In genomic region chr15:63425426-63425825, GRCh38 we compare ENCODE assay signal across 22 cellular contexts. TPM values are rescaled to one million over a fixed set of nuclear protein-coding genes. Genes with fewer than 3 reads are reported as not detected.
DNase-seq lines count a peak whose midpoint lies in the region; ATAC-seq, FAIRE-seq and TF ChIP-seq lines count a peak whose summit lies in the region.
"Had no signal": no experiment of that assay in that cellular context is flagged by ENCODE, and none has a peak within 500 bp of the region (broad histone marks: within the 10 kb centered on the region; RNA-seq: fewer than 3 reads in every experiment).

No MANE protein-coding gene starts in this region.

- TF ChIP-seq RAD21 in A549 (conservative IDR thresholded peaks at IDR 0.05 in 1 of 2, IDR thresholded peaks at IDR 0.05 in 1 of 2): no peak

- H3K4me1 Mint-ChIP-seq in chondrocyte (ENCODE audit: low read depth): peaks cover 13% of the 10 kb centered on the region
- H3K4me1 Mint-ChIP-seq: CD4-positive, alpha-beta memory T cell had no signal

- H3K4me3 ChIP-seq in A549: no peak overlapping the region
- no peak overlapping the region for H3K4me3 ChIP-seq in HEK293 (ENCODE audit: low read depth, low read length)
- H3K4me3 ChIP-seq in osteoblast (ENCODE audit: insufficient read depth, low read length): no peak overlapping the region
- H3K4me3 ChIP-seq in HAP-1: no peak overlapping the region
- H3K4me3 ChIP-seq: GM23248 had no signal

- 90% methylated on average over 2 of the region's 2 CpGs for WGBS in A549 (ENCODE audit: missing lambda C conversion rate)

- no peak overlapping the region for H3K4me2 ChIP-seq in A549
- no peak overlapping the region for H3K4me2 ChIP-seq in osteoblast (ENCODE audit: insufficient read depth, low read length)

- in situ Hi-C loops in HAP-1 (cut with MboI; ENCODE audit: low sequenced_read_pairs): no loop called here

- DNase-seq in A549 (ENCODE audit: low read depth in 1 of 2, low spot score in 1 of 2): no peak
- no peak for DNase-seq in chondrocyte (ENCODE audit: low spot score)
- no peak for DNase-seq in osteoblast (ENCODE audit: insufficient read length, low spot score, missing footprints)
- DNase-seq in left lobe of liver (ENCODE audit: low spot score): no peak
- DNase-seq in HAP-1 (ENCODE audit: low spot score in 2 of 2): no peak
- DNase-seq in amygdala (lab: John Stamatoyannopoulos, UW): no peak
- DNase-seq: 8988T; C1 segment of cervical spinal cord; Calu3; CD4-positive, alpha-beta memory T cell; COR-L47; DMS53; DMS79 treated with DMSO at 0.1 percent for 48 hours; GM23248; H7; HFFc6 had no signal

- no peaks in the 10 kb centered on the region for H3K79me2 ChIP-seq in osteoblast (ENCODE audit: insufficient read depth, low read length)

- CTCF ChIA-PET in A549 (lab: Yijun Ruan, JAX) (interaction anchor here (0.9 to 1.2 kb wide), 5 partner anchors 10 to 136 kb away, joined by 3 to 6 read pairs (median 3); no protein-coding TSS in a partner anchor), HEK293 (lab: Yijun Ruan, JAX) (interaction anchor here (0.6 kb wide), 1 partner anchor 125 kb away, joined by 3 read pairs; no protein-coding TSS in a partner anchor)

- H3K9me3 Mint-ChIP-seq in chondrocyte (ENCODE audit: low read depth): peaks cover 19% of the 10 kb centered on the region

- no peaks in the 10 kb centered on the region for H3K27me3 Mint-ChIP-seq in chondrocyte (ENCODE audit: low read depth)
- H3K27me3 Mint-ChIP-seq: CD4-positive, alpha-beta memory T cell had no signal

- TF ChIP-seq CTCF in A549 (IDR thresholded peaks at IDR 0.05) (no peak), HEK293 (tag by site-specific recombination; IDR thresholded peaks at IDR 0.05) (no peak), chondrocyte (IDR thresholded peaks at IDR 0.05) (no peak), osteoblast (IDR thresholded peaks at IDR 0.05; ENCODE audit: extremely low read depth, low read depth, low read length) (no peak)

- no peak for ATAC-seq in A549
- no peak for ATAC-seq in HG03097 (IDR thresholded peaks at IDR 0.05; ENCODE audit: low FRiP score, unreplicated experiment)
- ATAC-seq in left lobe of liver: no peak
- ATAC-seq: HCT116 had no signal

- peak; percentile 67 for FAIRE-seq in A549 (lab: Jason Lieb, UNC)
- FAIRE-seq: G401.6, GM12892, H1 had no signal

- peaks cover 8% of the 10 kb centered on the region for H3K36me3 Mint-ChIP-seq in chondrocyte (ENCODE audit: low read depth)
- H3K36me3 Mint-ChIP-seq: CD4-positive, alpha-beta memory T cell had no signal

- H3K9me3 ChIP-seq in A549 (0 out of 3 replicates have a peak, but pooled peaks cover 7% of the 10 kb centered on the region), HEK293 (ENCODE audit: control insufficient read depth, insufficient read depth, low read depth, low read length) (no peaks in the 10 kb centered on the region), osteoblast (ENCODE audit: low read depth, low read length) (no peaks in the 10 kb centered on the region), HAP-1 (peaks cover 6% of the 10 kb centered on the region; the same call in 1 of the 2 replicates)

- H3K27me3 ChIP-seq in osteoblast (ENCODE audit: insufficient read depth, low read length) (no peaks in the 10 kb centered on the region), HAP-1 (ENCODE audit: low read depth) (no peaks in the 10 kb centered on the region)

- no peaks in the 10 kb centered on the region for H3K36me3 ChIP-seq in HEK293 (ENCODE audit: control insufficient read depth in 2 of 2, insufficient read depth in 1 of 2, low read length in 2 of 2)
- H3K36me3 ChIP-seq in osteoblast (ENCODE audit: insufficient read depth, low read length): no peaks in the 10 kb centered on the region
- H3K36me3 ChIP-seq in HAP-1 (replicated peaks): no peaks in the 10 kb centered on the region

- H3K27ac ChIP-seq in A549: no peak overlapping the region
- no peak overlapping the region for H3K27ac ChIP-seq in HEK293 (ENCODE audit: extremely low read depth, low read depth, low read length)
- no peak overlapping the region for H3K27ac ChIP-seq in osteoblast (ENCODE audit: low read depth, low read length)
- H3K27ac ChIP-seq: GM23248 had no signal

- POLR2A ChIA-PET in A549 (lab: Yijun Ruan, JAX) (no interaction called here), HEK293 (lab: Yijun Ruan, JAX) (no interaction called here)

- peaks cover 7% of the 10 kb centered on the region for H3K4me1 ChIP-seq in A549
- H3K4me1 ChIP-seq in HEK293 (ENCODE audit: control insufficient read depth, insufficient read depth, low read length): no peaks in the 10 kb centered on the region
- no peaks in the 10 kb centered on the region for H3K4me1 ChIP-seq in osteoblast (ENCODE audit: insufficient read depth, low read length)
- peaks cover 4% of the 10 kb centered on the region for H3K4me1 ChIP-seq in HAP-1

- TF ChIP-seq POLR2A in A549 (IDR thresholded peaks at IDR 0.05; ENCODE audit: low read length): no peak

- TF ChIP-seq EP300 in A549 (IDR thresholded peaks at IDR 0.05): no peak

- H2AFZ ChIP-seq in osteoblast (ENCODE audit: low read length): peak overlapping the region; percentile 40
- H2AFZ ChIP-seq: GM23248 had no signal

- H3K4me3 Mint-ChIP-seq in chondrocyte (ENCODE audit: unreplicated experiment): no peak overlapping the region
- H3K4me3 Mint-ChIP-seq: CD4-positive, alpha-beta memory T cell; HFFc6 had no signal

- H4K20me1 ChIP-seq in osteoblast (ENCODE audit: insufficient read depth, low read length): no peaks in the 10 kb centered on the region

- peak overlapping the region; percentile 85 for H3K27ac Mint-ChIP-seq in chondrocyte (ENCODE audit: unreplicated experiment)
- H3K27ac Mint-ChIP-seq: CD4-positive, alpha-beta memory T cell; HFFc6 had no signal

TF ChIP-seq in A549, 52 proteins besides CTCF, POLR2A, EP300 and RAD21 (continues in another document):
- TF ChIP-seq, protein P1, sequence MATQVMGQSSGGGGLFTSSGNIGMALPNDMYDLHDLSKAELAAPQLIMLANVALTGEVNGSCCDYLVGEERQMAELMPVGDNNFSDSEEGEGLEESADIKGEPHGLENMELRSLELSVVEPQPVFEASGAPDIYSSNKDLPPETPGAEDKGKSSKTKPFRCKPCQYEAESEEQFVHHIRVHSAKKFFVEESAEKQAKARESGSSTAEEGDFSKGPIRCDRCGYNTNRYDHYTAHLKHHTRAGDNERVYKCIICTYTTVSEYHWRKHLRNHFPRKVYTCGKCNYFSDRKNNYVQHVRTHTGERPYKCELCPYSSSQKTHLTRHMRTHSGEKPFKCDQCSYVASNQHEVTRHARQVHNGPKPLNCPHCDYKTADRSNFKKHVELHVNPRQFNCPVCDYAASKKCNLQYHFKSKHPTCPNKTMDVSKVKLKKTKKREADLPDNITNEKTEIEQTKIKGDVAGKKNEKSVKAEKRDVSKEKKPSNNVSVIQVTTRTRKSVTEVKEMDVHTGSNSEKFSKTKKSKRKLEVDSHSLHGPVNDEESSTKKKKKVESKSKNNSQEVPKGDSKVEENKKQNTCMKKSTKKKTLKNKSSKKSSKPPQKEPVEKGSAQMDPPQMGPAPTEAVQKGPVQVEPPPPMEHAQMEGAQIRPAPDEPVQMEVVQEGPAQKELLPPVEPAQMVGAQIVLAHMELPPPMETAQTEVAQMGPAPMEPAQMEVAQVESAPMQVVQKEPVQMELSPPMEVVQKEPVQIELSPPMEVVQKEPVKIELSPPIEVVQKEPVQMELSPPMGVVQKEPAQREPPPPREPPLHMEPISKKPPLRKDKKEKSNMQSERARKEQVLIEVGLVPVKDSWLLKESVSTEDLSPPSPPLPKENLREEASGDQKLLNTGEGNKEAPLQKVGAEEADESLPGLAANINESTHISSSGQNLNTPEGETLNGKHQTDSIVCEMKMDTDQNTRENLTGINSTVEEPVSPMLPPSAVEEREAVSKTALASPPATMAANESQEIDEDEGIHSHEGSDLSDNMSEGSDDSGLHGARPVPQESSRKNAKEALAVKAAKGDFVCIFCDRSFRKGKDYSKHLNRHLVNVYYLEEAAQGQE (IDR thresholded peaks at IDR 0.05): no peak
- no peak for TF ChIP-seq MAX (IDR thresholded peaks at IDR 0.05)

TF ChIP-seq in HEK293, 187 proteins besides CTCF, POLR2A, EP300 and RAD21:
- TF ChIP-seq ZNF133 (tag by site-specific recombination; IDR thresholded peaks at IDR 0.05) (peak; percentile 69; the same call in 1 of the 2 replicates), SETDB1 (IDR thresholded peaks at IDR 0.05; ENCODE audit: insufficient read length, low read length) (peak; percentile 44), ZNF114 (tag by site-specific recombination; IDR thresholded peaks at IDR 0.05) (no peak)
TF ChIP-seq in HEK293: peak in this region for 2.

RNA-seq across cellular contexts. Expression of gene CA12, which starts 43.8 kb away (rescaled TPM):
- polyA plus RNA-seq in A549 (2011; rRNA removed) (323 and 389 TPM in 2 replicates), A549 (2017; fragmentation: RNase III; extraction: RNeasy Plus Mini Kit Qiagen cat#74134 plus additional on column Dnase treatment) (122 to 129 TPM (median 126 TPM) in 3 replicates)
- 126 and 167 TPM in 2 replicates for polyA plus RNA-seq in A549 (2012; cell fraction: cytosol; rRNA removed)
- polyA plus RNA-seq in A549 (2012; cell fraction: nucleus; rRNA removed): 155 and 181 TPM in 2 replicates
- polyA minus RNA-seq in A549 (2011; rRNA and poly(A)+ RNA removed): 186 and 245 TPM in 2 replicates
- total RNA-seq in chondrocyte (6.7 to 7.9 TPM (median 6.9 TPM) in 3 replicates), osteoblast (107 and 114 TPM in 2 replicates), left lobe of liver (0.28 TPM)
- total RNA-seq: CD4-positive, alpha-beta memory T cell had no signal
- polyA plus RNA-seq: CD4-positive, alpha-beta memory T cell had no signal

Comparison
In these comparisons a context has a peak if more than half of its experiments do, and no peak if none do; other contexts are left out.
1. RNA of gene CA12, which starts 43.8 kb away (total RNA-seq): 107 to 114 TPM in osteoblast; 6.7 to 7.9 TPM in chondrocyte and 0.28 TPM in left lobe of liver (single experiment); every median in the first group is over 10 times any median in the second.